In the genomic region with DNA sequence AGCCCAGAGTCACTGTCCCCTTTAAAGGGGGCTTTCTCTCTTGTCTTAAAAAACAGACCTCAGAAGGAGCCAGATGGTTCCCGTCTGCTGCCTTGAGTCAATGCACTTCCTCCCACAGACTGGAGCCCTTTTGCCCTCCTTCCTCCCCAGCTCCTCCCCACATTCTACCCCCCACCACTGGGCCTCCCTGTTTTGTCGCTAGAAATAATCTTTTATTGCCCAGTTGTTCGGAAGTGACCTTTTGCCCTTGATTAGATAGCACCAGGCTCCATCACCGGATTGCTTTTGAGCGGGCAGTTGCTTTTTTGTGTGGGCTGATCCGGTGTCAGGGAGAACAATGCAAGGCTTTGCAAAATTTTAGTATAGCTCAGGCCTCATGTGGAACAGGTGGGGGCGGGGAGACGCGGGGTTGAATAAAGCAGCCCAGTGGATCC, we compare ENCODE assay signal across 8 cellular contexts. TPM values are rescaled to one million over a fixed set of nuclear protein-coding genes. Genes with fewer than 3 reads are reported as not detected.
A peak's percentile ranks its signal among the peaks of the same experiment; 100 is the strongest.
DNase-seq lines count a peak whose midpoint lies in the region; ATAC-seq and TF ChIP-seq lines count a peak whose summit lies in the region.

No MANE protein-coding gene starts in this region.

- intact Hi-C loops in activated T-helper 1 cell treated with anti-CD3 and anti-CD28 coated beads, Interleukin-12 subunit alpha, Interleukin-12 subunit beta, Interleukin-2, Interleukin-4 antibody, amounts not matched to agents 30 ng/mL and 10 ng/mL and 1 ng/mL, durations not matched to agents 14 hours and 24 hours and 36 hours (cut with micrococcal nuclease) = loop anchor here (1.0 kb wide), 2 partner anchors 45 kb away; no protein-coding TSS in a partner anchor
- intact Hi-C loops in prostate gland (cut with DNase I) (no loop called here), esophagus squamous epithelium (cut with DNase I) (no loop called here)

- H3K27me3 Mint-ChIP-seq in activated T-helper 1 cell treated with anti-CD3 and anti-CD28 coated beads, Interleukin-12 subunit alpha, Interleukin-12 subunit beta, Interleukin-2, Interleukin-4 antibody, amounts not matched to agents 30 ng/mL and 10 ng/mL and 1 ng/mL, durations not matched to agents 14 hours and 24 hours and 36 hours (ENCODE audit: insufficient read depth) = no peaks in the 10 kb centered on the region

- H3K36me3 Mint-ChIP-seq in activated T-helper 1 cell treated with anti-CD3 and anti-CD28 coated beads, Interleukin-12 subunit alpha, Interleukin-12 subunit beta, Interleukin-2, Interleukin-4 antibody, amounts not matched to agents 30 ng/mL and 10 ng/mL and 1 ng/mL, durations not matched to agents 14 hours and 24 hours and 36 hours (ENCODE audit: low read depth) = no peaks in the 10 kb centered on the region

- ATAC-seq in GM18858 (IDR thresholded peaks at IDR 0.05; ENCODE audit: unreplicated experiment) = peak; percentile 72
- peak; percentile 79 for ATAC-seq in HG02588 (IDR thresholded peaks at IDR 0.05; ENCODE audit: unreplicated experiment)

- no peaks in the 10 kb centered on the region for H3K36me3 ChIP-seq in prostate gland
- H3K36me3 ChIP-seq in esophagus squamous epithelium = no peaks in the 10 kb centered on the region

- H3K27ac Mint-ChIP-seq in activated T-helper 1 cell treated with anti-CD3 and anti-CD28 coated beads, Interleukin-12 subunit alpha, Interleukin-12 subunit beta, Interleukin-2, Interleukin-4 antibody, amounts not matched to agents 30 ng/mL and 10 ng/mL and 1 ng/mL, durations not matched to agents 14 hours and 24 hours and 36 hours = peak overlapping the region; percentile 94

- TF ChIP-seq POLR2A in prostate gland (IDR thresholded peaks at IDR 0.05) (no peak), esophagus squamous epithelium (IDR thresholded peaks at IDR 0.05) (no peak)

- WGBS in prostate gland = 34% methylated on average over 9 of the region's 9 CpGs
- 37 to 50% methylated on average over 7 to 9 of the region's 9 CpGs for WGBS in esophagus squamous epithelium, 2 donors

- H3K27ac ChIP-seq in prostate gland (no peak overlapping the region), esophagus squamous epithelium (peak overlapping the region in 2 of 4 donors; percentile 51 to 52)

- peaks cover 35% of the 10 kb centered on the region for H3K4me1 Mint-ChIP-seq in activated T-helper 1 cell treated with anti-CD3 and anti-CD28 coated beads, Interleukin-12 subunit alpha, Interleukin-12 subunit beta, Interleukin-2, Interleukin-4 antibody, amounts not matched to agents 30 ng/mL and 10 ng/mL and 1 ng/mL, durations not matched to agents 14 hours and 24 hours and 36 hours (ENCODE audit: low read depth)

- H3K27me3 ChIP-seq in prostate gland (replicated peaks; ENCODE audit: insufficient read depth) = no peaks in the 10 kb centered on the region
- no peaks in the 10 kb centered on the region for H3K27me3 ChIP-seq in esophagus squamous epithelium

- H3K9me3 ChIP-seq in prostate gland = no peaks in the 10 kb centered on the region
- H3K9me3 ChIP-seq in esophagus squamous epithelium = no peaks in the 10 kb centered on the region

- H3K4me1 ChIP-seq in prostate gland (replicated peaks) (no peaks in the 10 kb centered on the region), esophagus squamous epithelium (peaks cover 0 to 12% (median 4%) of the 10 kb centered on the region in 3 donors)

- peak overlapping the region; percentile 48 for H3K4me3 Mint-ChIP-seq in activated T-helper 1 cell treated with anti-CD3 and anti-CD28 coated beads, Interleukin-12 subunit alpha, Interleukin-12 subunit beta, Interleukin-2, Interleukin-4 antibody, amounts not matched to agents 30 ng/mL and 10 ng/mL and 1 ng/mL, durations not matched to agents 14 hours and 24 hours and 36 hours

- TF ChIP-seq CTCF in prostate gland (IDR thresholded peaks at IDR 0.05) = no peak
- no peak for TF ChIP-seq CTCF in esophagus squamous epithelium (IDR thresholded peaks at IDR 0.05)

- DNase-seq in MV-4-11 (lab: John Stamatoyannopoulos, UW) (peak; percentile 74), iPS-NIHi11 (ENCODE audit: low spot score) (peak; percentile 61), prostate gland (ENCODE audit: low spot score) (no peak), esophagus squamous epithelium (lab: John Stamatoyannopoulos, UW) (no peak)
- peak; percentile 20 for DNase-seq in activated T-helper 1 cell treated with anti-CD3 and anti-CD28 coated beads, Interleukin-12 subunit alpha, Interleukin-12 subunit beta, Interleukin-2, Interleukin-4 antibody, amounts not matched to agents 30 ng/mL and 10 ng/mL and 1 ng/mL, durations not matched to agents 14 hours and 24 hours and 36 hours (ENCODE audit: low spot score)
- DNase-seq in stimulated activated CD8-positive, alpha-beta memory T cell treated with anti-CD3 and anti-CD28 coated beads, Interleukin-4, amount 100 ng/mL, for 24 hours (ENCODE audit: low read depth) = peak; percentile 3

- no peaks in the 10 kb centered on the region for H3K9me3 Mint-ChIP-seq in activated T-helper 1 cell treated with anti-CD3 and anti-CD28 coated beads, Interleukin-12 subunit alpha, Interleukin-12 subunit beta, Interleukin-2, Interleukin-4 antibody, amounts not matched to agents 30 ng/mL and 10 ng/mL and 1 ng/mL, durations not matched to agents 14 hours and 24 hours and 36 hours

- H3K4me3 ChIP-seq in prostate gland (no peak overlapping the region), esophagus squamous epithelium (peak overlapping the region in 1 of 4 donors; percentile 2)

RNA-seq across cellular contexts. Expression of a gene that starts 47.7 kb away (rescaled TPM):
- 47.6 and 49.0 TPM in 2 replicates for total RNA-seq in activated T-helper 1 cell treated with anti-CD3 and anti-CD28 coated beads, Interleukin-12 subunit alpha, Interleukin-12 subunit beta, Interleukin-2, Interleukin-4 antibody, amounts not matched to agents 30 ng/mL and 10 ng/mL and 1 ng/mL, durations not matched to agents 14 hours and 24 hours and 36 hours
- total RNA-seq in prostate gland (10 to 100 TPM; 67.5 to 90.2 TPM), esophagus squamous epithelium (10 to 100 TPM; 14.2 to 60.3 (median 23.2) TPM)

Comparison
In these comparisons a context has a peak if more than half of its experiments do, and no peak if none do; other contexts are left out.
1. DNase-seq: peak in MV-4-11 (single experiment), activated T-helper 1 cell treated with anti-CD3 and anti-CD28 coated beads, Interleukin-12 subunit alpha, Interleukin-12 subunit beta, Interleukin-2, Interleukin-4 antibody, amounts not matched to agents 30 ng/mL and 10 ng/mL and 1 ng/mL, durations not matched to agents 14 hours and 24 hours and 36 hours (single experiment), iPS-NIHi11 (single experiment) and stimulated activated CD8-positive, alpha-beta memory T cell treated with anti-CD3 and anti-CD28 coated beads, Interleukin-4, amount 100 ng/mL, for 24 hours (single experiment); none in prostate gland (single experiment) and esophagus squamous epithelium (single experiment).